In the genomic region with DNA sequence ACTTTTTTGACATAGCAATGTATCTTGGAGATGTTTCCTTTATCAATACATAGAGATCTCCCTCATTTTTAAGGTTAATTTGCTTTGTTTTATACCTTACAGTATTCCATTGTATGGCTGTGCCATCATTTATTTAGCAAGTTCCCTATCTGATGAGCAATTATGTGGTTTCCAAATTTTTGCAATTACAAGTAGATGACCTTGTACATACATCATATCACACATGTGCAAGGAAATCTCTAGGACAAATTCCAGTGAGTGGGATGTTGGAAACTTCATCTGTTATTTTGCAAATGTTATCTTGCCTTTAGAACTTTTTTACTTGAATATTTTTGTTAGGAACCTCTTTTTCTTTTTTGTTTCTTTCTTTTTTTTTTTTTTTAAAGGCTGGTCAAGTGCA, we compare ENCODE assay signal across 23 cellular contexts. TPM values are rescaled to one million over a fixed set of nuclear protein-coding genes. Genes with fewer than 3 reads are reported as not detected.
DNase-seq lines count a peak whose midpoint lies in the region; ATAC-seq and TF ChIP-seq lines count a peak whose summit lies in the region.
"Had no signal": no experiment of that assay in that cellular context is flagged by ENCODE, and none has a peak within 500 bp of the region (broad histone marks: within the 10 kb centered on the region; RNA-seq: fewer than 3 reads in every experiment).

No MANE protein-coding gene starts in this region.

- H3K27ac ChIP-seq in uterus: peak overlapping the region; percentile 1 to 8
- H3K27ac ChIP-seq: cardiac muscle cell, right lobe of liver had no signal

- no peaks in the 10 kb centered on the region for H3K4me1 ChIP-seq in uterus
- H3K4me1 ChIP-seq: right lobe of liver, thyroid gland had no signal

- no peaks in the 10 kb centered on the region for H3K27me3 ChIP-seq in uterus
- H3K27me3 ChIP-seq: cardiac muscle cell, left lung, right lobe of liver, thyroid gland had no signal

- no peak for TF ChIP-seq POLR2A in uterus (IDR thresholded peaks at IDR 0.05)

- no peaks in the 10 kb centered on the region for H3K9me3 ChIP-seq in uterus
- H3K9me3 ChIP-seq: right lobe of liver, thyroid gland had no signal

- no peak for DNase-seq in natural killer cell treated with Interleukin-12 subunit alpha and Interleukin-12 subunit beta and Interleukin-15 and Interleukin-18, amount 100 ng/mL, for 72 hours (ENCODE audit: low spot score)
- DNase-seq in natural killer cell (no peak), MV-4-11 (lab: John Stamatoyannopoulos, UW) (peak; percentile 15), fibroblast of the aortic adventitia (ENCODE audit: low read depth) (peak; percentile 92), uterus (no peak), HuH-7 (ENCODE audit: low spot score) (no peak), C1 segment of cervical spinal cord (lab: John Stamatoyannopoulos, UW) (no peak)
- DNase-seq: ACHN; activated CD4-positive, alpha-beta memory T cell treated with anti-CD3 and anti-CD28 coated beads for 36 hours; activated gamma-delta T cell; CD8-positive, alpha-beta T cell; DMS153; GOT3; left lung; NCI-H1694 treated with DMSO at 0.1 percent for 48 hours; NCI-H526 treated with DMSO at 0.1 percent for 48 hours; right lobe of liver; stimulated activated naive CD8-positive, alpha-beta T cell treated with anti-CD3 and anti-CD28 coated beads, Interleukin-15, amount 100 ng/mL, for 72 hours; T-helper 1 cell; thyroid gland had no signal

- H3K36me3 ChIP-seq in uterus: no peaks in the 10 kb centered on the region
- H3K36me3 ChIP-seq: cardiac muscle cell, right lobe of liver, thyroid gland had no signal

- H3K4me1 Mint-ChIP-seq in natural killer cell treated with Interleukin-12 subunit alpha and Interleukin-12 subunit beta and Interleukin-15 and Interleukin-18, amount 100 ng/mL, for 72 hours (ENCODE audit: low read depth in 2 of 2): peaks cover 23 to 27% of the 10 kb centered on the region in 2 donors
- no peaks in the 10 kb centered on the region for H3K4me1 Mint-ChIP-seq in natural killer cell

- TF ChIP-seq CTCF in natural killer cell (IDR thresholded peaks at IDR 0.05) (no peak), fibroblast of the aortic adventitia (IDR thresholded peaks at IDR 0.05; ENCODE audit: insufficient read depth, low read length) (no peak), uterus (IDR thresholded peaks at IDR 0.05) (no peak)

- no peaks in the 10 kb centered on the region for H3K9me3 Mint-ChIP-seq in natural killer cell treated with Interleukin-12 subunit alpha and Interleukin-12 subunit beta and Interleukin-15 and Interleukin-18, amount 100 ng/mL, for 72 hours
- H3K9me3 Mint-ChIP-seq in natural killer cell: no peaks in the 10 kb centered on the region
- H3K9me3 Mint-ChIP-seq: activated CD4-positive, alpha-beta memory T cell treated with anti-CD3 and anti-CD28 coated beads for 36 hours; CD8-positive, alpha-beta T cell; stimulated activated naive CD8-positive, alpha-beta T cell treated with anti-CD3 and anti-CD28 coated beads, Interleukin-15, amount 100 ng/mL, for 72 hours had no signal

- peaks cover 14% of the 10 kb centered on the region for H3K36me3 Mint-ChIP-seq in natural killer cell treated with Interleukin-12 subunit alpha and Interleukin-12 subunit beta and Interleukin-15 and Interleukin-18, amount 100 ng/mL, for 72 hours
- no peaks in the 10 kb centered on the region for H3K36me3 Mint-ChIP-seq in natural killer cell
- H3K36me3 Mint-ChIP-seq: activated CD4-positive, alpha-beta memory T cell treated with anti-CD3 and anti-CD28 coated beads for 36 hours; CD8-positive, alpha-beta T cell had no signal

- no peak overlapping the region for H3K27ac Mint-ChIP-seq in natural killer cell treated with Interleukin-12 subunit alpha and Interleukin-12 subunit beta and Interleukin-15 and Interleukin-18, amount 100 ng/mL, for 72 hours
- H3K27ac Mint-ChIP-seq in natural killer cell: no peak overlapping the region
- H3K27ac Mint-ChIP-seq: activated CD4-positive, alpha-beta memory T cell treated with anti-CD3 and anti-CD28 coated beads for 36 hours; CD8-positive, alpha-beta T cell; mesothelial cell of epicardium had no signal

- H3K27me3 Mint-ChIP-seq in natural killer cell treated with Interleukin-12 subunit alpha and Interleukin-12 subunit beta and Interleukin-15 and Interleukin-18, amount 100 ng/mL, for 72 hours: peaks cover 0 to 3% of the 10 kb centered on the region in 2 donors
- peaks cover 0 to 5% of the 10 kb centered on the region in 2 donors for H3K27me3 Mint-ChIP-seq in natural killer cell (ENCODE audit: low read depth in 2 of 2)

- intact Hi-C loops in natural killer cell (cut with micrococcal nuclease) (no loop called here), uterus (cut with DNase I; ENCODE audit: low total_unique reads) (no loop called here)

- peak overlapping the region; percentile 20 for H3K4me3 Mint-ChIP-seq in natural killer cell treated with Interleukin-12 subunit alpha and Interleukin-12 subunit beta and Interleukin-15 and Interleukin-18, amount 100 ng/mL, for 72 hours
- no peak overlapping the region for H3K4me3 Mint-ChIP-seq in natural killer cell
- H3K4me3 Mint-ChIP-seq: activated CD4-positive, alpha-beta memory T cell treated with anti-CD3 and anti-CD28 coated beads for 36 hours; CD8-positive, alpha-beta T cell; mesothelial cell of epicardium; stimulated activated naive CD8-positive, alpha-beta T cell treated with anti-CD3 and anti-CD28 coated beads, Interleukin-15, amount 100 ng/mL, for 72 hours had no signal

- ATAC-seq in natural killer cell treated with Interleukin-12 subunit alpha and Interleukin-12 subunit beta and Interleukin-15 and Interleukin-18, amount 100 ng/mL, for 72 hours: no peak
- no peak for ATAC-seq in natural killer cell
- no peak for ATAC-seq in activated CD4-positive, CD25-positive, alpha-beta regulatory T cell treated with anti-CD3 and anti-CD28 coated beads, Interleukin-2, amount 50 U/mL, for 24 hours
- ATAC-seq: CD8-positive, alpha-beta T cell; left lung; right lobe of liver; stimulated activated naive CD8-positive, alpha-beta T cell treated with anti-CD3 and anti-CD28 coated beads, Interleukin-15, amount 100 ng/mL, for 72 hours had no signal

- H3K4me3 ChIP-seq in fibroblast of the aortic adventitia (ENCODE audit: low read depth, low read length) (no peak overlapping the region), uterus (no peak overlapping the region)
- H3K4me3 ChIP-seq: cardiac muscle cell, left lung, right lobe of liver, thyroid gland had no signal

RNA-seq across cellular contexts. Expression of gene DRAM1, which starts 49.7 kb away (rescaled TPM):
- total RNA-seq in natural killer cell treated with Interleukin-12 subunit alpha and Interleukin-12 subunit beta and Interleukin-15 and Interleukin-18, amount 100 ng/mL, for 72 hours: 10 to 100 TPM; 24.5 to 63.0 TPM
- total RNA-seq in natural killer cell (10 to 100 TPM in 1 of 3 donors, 1 to 10 TPM in 2; 9.8 to 10.5 (median 10.0) TPM), fibroblast of the aortic adventitia (ENCODE audit: low replicate concordance) (18.1 and 41.5 TPM in 2 replicates), uterus (10 to 100 TPM in 2 of 4 donors, 1 to 10 TPM in 2; 2.0 to 25.4 (median 9.9) TPM)

Comparison
In these comparisons a context has a peak if more than half of its experiments do, and no peak if none do; other contexts are left out.
1. DNase-seq: peak in MV-4-11 (single experiment) and fibroblast of the aortic adventitia (single experiment); none in natural killer cell treated with Interleukin-12 subunit alpha and Interleukin-12 subunit beta and Interleukin-15 and Interleukin-18, amount 100 ng/mL, for 72 hours (single experiment), natural killer cell (single experiment), uterus (0 of 2), HuH-7 (single experiment) and C1 segment of cervical spinal cord (0 of 14).